Comparison of ENCODE assay signal across 17 cellular contexts in the genomic region with DNA sequence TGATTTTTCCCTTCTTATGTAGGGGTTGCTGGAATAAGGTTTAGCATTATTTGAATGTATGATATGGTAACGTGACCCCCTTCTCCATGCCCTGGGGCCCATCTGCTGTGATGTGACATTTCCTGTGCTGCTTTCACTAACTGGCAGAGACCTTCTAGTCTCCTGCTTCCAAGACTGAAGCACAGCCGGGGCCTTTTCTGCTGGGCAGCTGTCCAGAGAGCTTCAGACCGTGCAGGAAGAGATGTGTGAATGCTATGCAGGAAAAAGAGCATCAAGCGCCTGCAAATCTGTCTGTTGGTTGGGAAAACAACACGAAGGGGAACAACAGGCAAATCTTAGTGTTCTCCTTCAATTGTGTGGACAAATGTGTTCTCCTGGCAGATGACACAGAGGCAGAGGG.
"Had no signal": no experiment of that assay in that cellular context is flagged by ENCODE, and none has a peak within 500 bp of the region (broad histone marks: within the 10 kb centered on the region; RNA-seq: fewer than 3 reads in every experiment).

No MANE protein-coding gene starts in this region.

- ATAC-seq: activated T-helper 17 cell treated with anti-CD3 and anti-CD28 coated beads, Interleukin-2, amount 50 U/mL, for 72 hours; body of pancreas; gastrocnemius medialis; left lung; naive thymus-derived CD8-positive, alpha-beta T cell; sciatic nerve; stimulated activated naive CD8-positive, alpha-beta T cell treated with anti-CD3 and anti-CD28 coated beads, Interleukin-15, Interleukin-2, amounts not matched to agents 100 U/mL and 50 U/mL, for 24 hours; upper lobe of right lung had no signal

- FAIRE-seq: keratinocyte had no signal

- H3K4me1 ChIP-seq: body of pancreas, gastrocnemius medialis, left lung, upper lobe of right lung had no signal

- H3K9me3 ChIP-seq: body of pancreas, gastrocnemius medialis, left lung, upper lobe of right lung had no signal

- H3K36me3 ChIP-seq: gastrocnemius medialis, left lung, upper lobe of right lung had no signal

- H3K27ac ChIP-seq: body of pancreas, gastrocnemius medialis, left lung, upper lobe of right lung, VCaP had no signal

- DNase-seq: activated CD4-positive, alpha-beta T cell treated with anti-CD3 and anti-CD28 coated beads for 1 hour; activated CD4-positive, alpha-beta T cell treated with anti-CD3 and anti-CD28 coated beads, Interleukin-2, amount 50 U/mL, for 48 hours; activated naive CD4-positive, alpha-beta T cell treated with anti-CD3 and anti-CD28 coated beads, Interleukin-2, amount 10 ng/mL, durations not matched to agents 7 days and 5 days; body of pancreas; central memory CD4-positive, alpha-beta T cell; cortex of kidney; effector CD8-positive, alpha-beta T cell; gastrocnemius medialis; left lung; mammary epithelial cell; naive thymus-derived CD8-positive, alpha-beta T cell; stimulated activated naive CD8-positive, alpha-beta T cell treated with anti-CD3 and anti-CD28 coated beads, Interleukin-15, Interleukin-2, amounts not matched to agents 100 U/mL and 50 U/mL, for 24 hours; upper lobe of right lung had no signal

- H3K27me3 ChIP-seq: body of pancreas, upper lobe of right lung had no signal

- H3K4me3 ChIP-seq: body of pancreas, gastrocnemius medialis, left lung, upper lobe of right lung had no signal
